ENCODE assay signal across 11 cellular contexts in genomic region chr20:61535536-61535935, GRCh38.
"Had no signal": no experiment of that assay in that cellular context is flagged by ENCODE, and none has a peak within 500 bp of the region (broad histone marks: within the 10 kb centered on the region; RNA-seq: fewer than 3 reads in every experiment).

No MANE protein-coding gene starts in this region.

- H3K27ac Mint-ChIP-seq: GM23338, H9, HFFc6 had no signal

- H3K4me3 ChIP-seq: GM23248, GM23338, HAP-1 had no signal

- H3K4me2 ChIP-seq: GM23338 had no signal

- H3K36me3 ChIP-seq: HAP-1 had no signal

- H3K4me3 Mint-ChIP-seq: GM23338, H9, HFFc6 had no signal

- H3K9me3 ChIP-seq: HAP-1 had no signal

- H3K4me1 ChIP-seq: HAP-1 had no signal

- ATAC-seq: HCT116 had no signal

- H3K9me3 Mint-ChIP-seq: GM23338, H9, HFFc6 had no signal

- FAIRE-seq: H1, H54 had no signal

- H3K9ac ChIP-seq: GM23248 had no signal

- DNase-seq: GM23248, GOT3, H7, H9, HCEC 1CT, HFFc6 had no signal

- H2AFZ ChIP-seq: GM23248, GM23338 had no signal

- H3K27ac ChIP-seq: GM23248 had no signal
